Comparison of ENCODE assay signal across 8 cellular contexts in the genomic region with DNA sequence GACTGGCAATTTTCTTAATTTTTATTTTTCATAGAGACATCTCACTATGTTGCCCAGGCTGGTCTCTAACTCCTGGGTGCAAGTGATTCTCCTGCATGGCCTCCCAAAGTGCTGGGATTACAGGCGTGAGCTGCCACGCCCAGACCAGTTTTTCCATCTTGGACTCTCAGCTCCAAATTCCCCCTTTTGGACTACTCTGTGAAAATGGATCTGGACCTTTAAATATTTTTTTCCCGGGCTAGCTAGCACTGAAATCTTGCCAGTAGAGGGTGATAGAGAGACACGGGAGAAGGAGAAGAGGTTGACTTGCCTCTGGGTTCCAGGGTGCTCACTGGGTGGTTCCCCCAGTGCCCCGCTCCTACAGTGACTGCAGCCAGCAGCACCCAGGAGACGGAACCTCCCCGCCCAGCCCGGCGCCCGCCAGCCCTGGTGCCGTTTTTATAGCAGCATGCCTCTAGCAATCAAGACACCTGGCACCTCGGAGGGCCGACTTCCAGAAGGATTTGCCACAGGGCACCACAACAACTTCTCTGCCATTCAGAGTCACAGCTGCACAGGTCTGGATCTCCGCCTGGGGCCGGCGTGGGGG. TPM values are rescaled to one million over a fixed set of nuclear protein-coding genes. Genes with fewer than 3 reads are reported as not detected.
DNase-seq lines count a peak whose midpoint lies in the region; ATAC-seq and TF ChIP-seq lines count a peak whose summit lies in the region.

No MANE protein-coding gene starts in this region.

- H3K9me3 Mint-ChIP-seq in activated naive CD4-positive, alpha-beta T cell treated with anti-CD3 and anti-CD28 coated beads, Interleukin-2, amount 10 ng/mL, durations not matched to agents 7 days and 5 days = peaks cover 16% of the 10 kb centered on the region

- H3K27ac Mint-ChIP-seq in activated naive CD4-positive, alpha-beta T cell treated with anti-CD3 and anti-CD28 coated beads, Interleukin-2, amount 10 ng/mL, durations not matched to agents 7 days and 5 days = no peak overlapping the region

- H3K4ac ChIP-seq in trophoblast cell (ENCODE audit: low read depth, low read length) = no peak overlapping the region

- peaks cover 2% of the 10 kb centered on the region for H3K36me3 Mint-ChIP-seq in activated naive CD4-positive, alpha-beta T cell treated with anti-CD3 and anti-CD28 coated beads, Interleukin-2, amount 10 ng/mL, durations not matched to agents 7 days and 5 days

- H3K9ac ChIP-seq in OCI-LY3 (ENCODE audit: low read length) (peak overlapping the region; percentile 68), trophoblast cell (ENCODE audit: low read length) (no peak overlapping the region)

- H3K27me3 Mint-ChIP-seq in activated naive CD4-positive, alpha-beta T cell treated with anti-CD3 and anti-CD28 coated beads, Interleukin-2, amount 10 ng/mL, durations not matched to agents 7 days and 5 days = peaks cover 8% of the 10 kb centered on the region

- peak overlapping the region; percentile 48 for H4K8ac ChIP-seq in trophoblast cell (ENCODE audit: low read depth, low read length)

- H2AFZ ChIP-seq in OCI-LY3 (ENCODE audit: low read depth, low read length) (peak overlapping the region; percentile 73), trophoblast cell (ENCODE audit: insufficient read depth, low read length, poor library complexity) (peak overlapping the region; percentile 75)

- no peak overlapping the region for H3K27ac ChIP-seq in OCI-LY3 (ENCODE audit: low read length)
- H3K27ac ChIP-seq in trophoblast cell (ENCODE audit: low read depth, low read length) = no peak overlapping the region

- no peak overlapping the region for H2BK12ac ChIP-seq in trophoblast cell (ENCODE audit: low read length)

- H3K79me1 ChIP-seq in trophoblast cell (ENCODE audit: low read length) = no peaks in the 10 kb centered on the region

- no peak overlapping the region for H2AK5ac ChIP-seq in trophoblast cell (ENCODE audit: low read length)

- H4K12ac ChIP-seq in trophoblast cell (ENCODE audit: low read depth, low read length) = peak overlapping the region; percentile 21

- WGBS in trophoblast cell (ENCODE audit: extremely low coverage, insufficient coverage, insufficient read length) = no CpG with 5 or more reads among the region's 16 CpGs

- H4K20me1 ChIP-seq in OCI-LY3 (ENCODE audit: insufficient read depth, low read length) = no peaks in the 10 kb centered on the region

- H3K4me1 ChIP-seq in OCI-LY3 (ENCODE audit: low read length) (peaks cover 7% of the 10 kb centered on the region; the same call in 1 of the 2 replicates), trophoblast cell (ENCODE audit: control insufficient read depth in 1 of 2, insufficient read depth in 2 of 2, low read length in 2 of 2) (no peaks in the 10 kb centered on the region)

- peak overlapping the region; percentile 19 for H3K18ac ChIP-seq in trophoblast cell (ENCODE audit: low read length)

- H3K23ac ChIP-seq in trophoblast cell (ENCODE audit: low read length) = no peak overlapping the region

- no peak overlapping the region for H2BK120ac ChIP-seq in trophoblast cell (ENCODE audit: insufficient read depth, low read length, poor library complexity)

- DNase-seq in GF-D8 (lab: John Stamatoyannopoulos, UW) (peak; percentile 41), KBM-7 (peak; percentile 91), glomerular visceral epithelial cell (ENCODE audit: extremely low spot score) (peak; percentile 81), trophoblast cell (peak; percentile 54 to 84), middle frontal gyrus (ENCODE audit: extremely low spot score, low spot score) (no peak)
- peak; percentile 67 for DNase-seq in activated naive CD4-positive, alpha-beta T cell treated with anti-CD3 and anti-CD28 coated beads, Interleukin-2, amount 10 ng/mL, durations not matched to agents 7 days and 5 days

- H3K9me3 ChIP-seq in OCI-LY3 (ENCODE audit: insufficient read depth, low read length) = no peaks in the 10 kb centered on the region
- peaks cover 2% of the 10 kb centered on the region for H3K9me3 ChIP-seq in trophoblast cell (ENCODE audit: insufficient read depth, low read depth, low read length)

- H2BK5ac ChIP-seq in trophoblast cell (ENCODE audit: low read depth, low read length, poor library complexity) = no peak overlapping the region

- CTCF ChIA-PET in activated naive CD4-positive, alpha-beta T cell treated with anti-CD3 and anti-CD28 coated beads, Interleukin-2, amount 10 ng/mL, durations not matched to agents 7 days and 5 days (lab: Charles Lee) = interaction anchor here (0.6 to 2.0 kb wide), 14 partner anchors 8 to 684 kb away, joined by 3 to 9 read pairs (median 4); a partner anchor contains a TSS

- H3K4me3 ChIP-seq in OCI-LY3 (ENCODE audit: low read length) (peak overlapping the region; percentile 82), trophoblast cell (ENCODE audit: low read depth, low read length) (no peak overlapping the region)

- peaks cover 3% of the 10 kb centered on the region for H3K4me1 Mint-ChIP-seq in activated naive CD4-positive, alpha-beta T cell treated with anti-CD3 and anti-CD28 coated beads, Interleukin-2, amount 10 ng/mL, durations not matched to agents 7 days and 5 days

- H3K14ac ChIP-seq in trophoblast cell (ENCODE audit: low read length) = no peak overlapping the region

- H3K4me2 ChIP-seq in OCI-LY3 (ENCODE audit: low read length) (peak overlapping the region; percentile 87), trophoblast cell (ENCODE audit: low read length) (peak overlapping the region; percentile 9)

- no peak overlapping the region for H3K4me3 Mint-ChIP-seq in activated naive CD4-positive, alpha-beta T cell treated with anti-CD3 and anti-CD28 coated beads, Interleukin-2, amount 10 ng/mL, durations not matched to agents 7 days and 5 days

- H3K36me3 ChIP-seq in OCI-LY3 (replicated peaks; ENCODE audit: low read depth, low read length) = no peaks in the 10 kb centered on the region
- H3K36me3 ChIP-seq in trophoblast cell (ENCODE audit: control insufficient read depth in 1 of 2, insufficient read depth in 2 of 2, low read length in 2 of 2) = no peaks in the 10 kb centered on the region

- H3K27me3 ChIP-seq in OCI-LY3 (ENCODE audit: low read depth, low read length) (no peaks in the 10 kb centered on the region), trophoblast cell (ENCODE audit: insufficient read depth, low read length) (no peaks in the 10 kb centered on the region)

- in situ Hi-C loops in KBM-7 (cut with MboI; ENCODE audit: low pct_unique_long_range_greater_than_20kb, low sequenced_read_pairs) = no loop called here

- no peak overlapping the region for H4K91ac ChIP-seq in trophoblast cell (ENCODE audit: low read depth, low read length)

- peak; percentile 96 for ATAC-seq in GM21737 (IDR thresholded peaks at IDR 0.05; ENCODE audit: unreplicated experiment)

- no peaks in the 10 kb centered on the region for H3K79me2 ChIP-seq in OCI-LY3 (ENCODE audit: low read length)
- no peaks in the 10 kb centered on the region for H3K79me2 ChIP-seq in trophoblast cell (ENCODE audit: control insufficient read depth, insufficient read depth, low read length, poor library complexity)

- TF ChIP-seq CTCF in OCI-LY3 (IDR thresholded peaks at IDR 0.05; ENCODE audit: low read depth, low read length) = peak; percentile 91

RNA-seq across cellular contexts. Expression of a gene that starts 34.7 kb away (rescaled TPM):
- 10.1 and 10.5 TPM in 2 replicates for polyA plus RNA-seq in trophoblast cell (2013)
